Comparison of ENCODE assay signal across 8 cellular contexts in genomic region chr1:167934407-167935251, GRCh38. TPM values are rescaled to one million over a fixed set of nuclear protein-coding genes. Genes with fewer than 3 reads are reported as not detected.
DNase-seq lines count a peak whose midpoint lies in the region; ATAC-seq and TF ChIP-seq lines count a peak whose summit lies in the region.

No MANE protein-coding gene starts in this region.

- H3K4me1 ChIP-seq in cardiac muscle cell (ENCODE audit: low read depth) (peaks cover 15% of the 10 kb centered on the region), prostate gland (replicated peaks) (peaks cover 4% of the 10 kb centered on the region)

- no peak for TF ChIP-seq POLR2A in prostate gland (IDR thresholded peaks at IDR 0.05)

- H3K27ac ChIP-seq in cardiac muscle cell (peak overlapping the region; percentile 91), prostate gland (peak overlapping the region; percentile 95 to 98)

- DNase-seq in cardiac muscle cell (ENCODE audit: low read depth in 1 of 2, low spot score in 1 of 2) (peak; percentile 25 to 48), Right ventricle myocardium superior (no peak), fibroblast of gingiva (ENCODE audit: low read depth) (peak; percentile 50), prostate gland (ENCODE audit: low spot score) (no peak), SK-N-DZ (ENCODE audit: low spot score) (no peak)
- no peak for DNase-seq in activated CD8-positive, alpha-beta memory T cell treated with anti-CD3 and anti-CD28 coated beads, Interleukin-2, amount 50 U/mL, for 4 hours

- H3K4me3 ChIP-seq in cardiac muscle cell (peak overlapping the region; percentile 97), prostate gland (peak overlapping the region; percentile 85 to 90)

- ATAC-seq in Right ventricle myocardium superior (ENCODE audit: poor library complexity) (no peak), SK-N-SH treated with all-trans-retinoic acid at 6 μM for 48 hours (peak; percentile 0; the same call in 2 of the 3 replicates), HG02610 (IDR thresholded peaks at IDR 0.05; ENCODE audit: unreplicated experiment) (no peak)

- H3K27me3 ChIP-seq in cardiac muscle cell (no peaks in the 10 kb centered on the region), prostate gland (replicated peaks; ENCODE audit: insufficient read depth) (no peaks in the 10 kb centered on the region)

- H3K36me3 ChIP-seq in cardiac muscle cell = no peaks in the 10 kb centered on the region
- no peaks in the 10 kb centered on the region for H3K36me3 ChIP-seq in prostate gland

- intact Hi-C loops in Right ventricle myocardium superior (cut with DNase I) = no loop called here
- intact Hi-C loops in prostate gland (cut with DNase I) = loop anchor here (5.0 kb wide), 2 partner anchors 148 to 212 kb away; partner anchors contain the start of gene MPZL1

- WGBS in prostate gland = 8% methylated on average over 4 of the region's 4 CpGs

- H3K9me3 ChIP-seq in cardiac muscle cell (ENCODE audit: low read depth) (no peaks in the 10 kb centered on the region), prostate gland (no peaks in the 10 kb centered on the region)

- TF ChIP-seq CTCF in cardiac muscle cell (IDR thresholded peaks at IDR 0.05; ENCODE audit: low read depth, low read length) = no peak
- TF ChIP-seq CTCF in prostate gland (IDR thresholded peaks at IDR 0.05) = no peak

TF ChIP-seq in SK-N-SH treated with all-trans-retinoic acid at 6 μM for 48 hours, 23 proteins besides CTCF, POLR2A, EP300 and RAD21:
- TF ChIP-seq, protein P1, sequence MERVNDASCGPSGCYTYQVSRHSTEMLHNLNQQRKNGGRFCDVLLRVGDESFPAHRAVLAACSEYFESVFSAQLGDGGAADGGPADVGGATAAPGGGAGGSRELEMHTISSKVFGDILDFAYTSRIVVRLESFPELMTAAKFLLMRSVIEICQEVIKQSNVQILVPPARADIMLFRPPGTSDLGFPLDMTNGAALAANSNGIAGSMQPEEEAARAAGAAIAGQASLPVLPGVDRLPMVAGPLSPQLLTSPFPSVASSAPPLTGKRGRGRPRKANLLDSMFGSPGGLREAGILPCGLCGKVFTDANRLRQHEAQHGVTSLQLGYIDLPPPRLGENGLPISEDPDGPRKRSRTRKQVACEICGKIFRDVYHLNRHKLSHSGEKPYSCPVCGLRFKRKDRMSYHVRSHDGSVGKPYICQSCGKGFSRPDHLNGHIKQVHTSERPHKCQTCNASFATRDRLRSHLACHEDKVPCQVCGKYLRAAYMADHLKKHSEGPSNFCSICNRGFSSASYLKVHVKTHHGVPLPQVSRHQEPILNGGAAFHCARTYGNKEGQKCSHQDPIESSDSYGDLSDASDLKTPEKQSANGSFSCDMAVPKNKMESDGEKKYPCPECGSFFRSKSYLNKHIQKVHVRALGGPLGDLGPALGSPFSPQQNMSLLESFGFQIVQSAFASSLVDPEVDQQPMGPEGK (CRISPR knock-in tag; IDR thresholded peaks at IDR 0.05; ENCODE audit: borderline replicate concordance) = no peak
- no peak for TF ChIP-seq ESRRG (CRISPR knock-in tag; IDR thresholded peaks at IDR 0.05)
- no peak for TF ChIP-seq ARNTL (CRISPR knock-in tag; IDR thresholded peaks at IDR 0.05; ENCODE audit: borderline replicate concordance, low read depth)
- TF ChIP-seq BACH2 (CRISPR knock-in tag; IDR thresholded peaks at IDR 0.05; ENCODE audit: borderline replicate concordance) = no peak
- no peak for TF ChIP-seq GLIS3 (CRISPR knock-in tag; IDR thresholded peaks at IDR 0.05)
- TF ChIP-seq ZNF70 (CRISPR knock-in tag; IDR thresholded peaks at IDR 0.05) = no peak
- no peak for TF ChIP-seq RARB (CRISPR knock-in tag; IDR thresholded peaks at IDR 0.05)
- no peak for TF ChIP-seq POU6F1 (CRISPR knock-in tag; IDR thresholded peaks at IDR 0.05; ENCODE audit: borderline replicate concordance, low read depth)
- TF ChIP-seq ZFP30 (CRISPR knock-in tag; IDR thresholded peaks at IDR 0.05) = no peak
- no peak for TF ChIP-seq PPARA (CRISPR knock-in tag; IDR thresholded peaks at IDR 0.05; ENCODE audit: borderline replicate concordance)
- TF ChIP-seq CSDC2 (CRISPR knock-in tag; IDR thresholded peaks at IDR 0.05) = no peak
- TF ChIP-seq OSR1 (CRISPR knock-in tag; IDR thresholded peaks at IDR 0.05) = no peak
- no peak for TF ChIP-seq ZNF565 (CRISPR knock-in tag; conservative IDR thresholded peaks at IDR 0.05; ENCODE audit: low read depth)
- TF ChIP-seq ISL1 (CRISPR knock-in tag; IDR thresholded peaks at IDR 0.05) = no peak
- no peak for TF ChIP-seq TCF4 (CRISPR knock-in tag; IDR thresholded peaks at IDR 0.05; ENCODE audit: borderline replicate concordance)
- no peak for TF ChIP-seq CSRNP3 (CRISPR knock-in tag; IDR thresholded peaks at IDR 0.05)
- TF ChIP-seq, protein P2, sequence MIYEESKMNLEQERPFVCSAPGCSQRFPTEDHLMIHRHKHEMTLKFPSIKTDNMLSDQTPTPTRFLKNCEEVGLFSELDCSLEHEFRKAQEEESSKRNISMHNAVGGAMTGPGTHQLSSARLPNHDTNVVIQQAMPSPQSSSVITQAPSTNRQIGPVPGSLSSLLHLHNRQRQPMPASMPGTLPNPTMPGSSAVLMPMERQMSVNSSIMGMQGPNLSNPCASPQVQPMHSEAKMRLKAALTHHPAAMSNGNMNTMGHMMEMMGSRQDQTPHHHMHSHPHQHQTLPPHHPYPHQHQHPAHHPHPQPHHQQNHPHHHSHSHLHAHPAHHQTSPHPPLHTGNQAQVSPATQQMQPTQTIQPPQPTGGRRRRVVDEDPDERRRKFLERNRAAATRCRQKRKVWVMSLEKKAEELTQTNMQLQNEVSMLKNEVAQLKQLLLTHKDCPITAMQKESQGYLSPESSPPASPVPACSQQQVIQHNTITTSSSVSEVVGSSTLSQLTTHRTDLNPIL (CRISPR knock-in tag; IDR thresholded peaks at IDR 0.05; ENCODE audit: low read depth) = no peak
- no peak for TF ChIP-seq SNAI2 (CRISPR knock-in tag; IDR thresholded peaks at IDR 0.05)

RNA-seq across cellular contexts. Expression of gene DCAF6, which starts 1.9 kb away (rescaled TPM):
- 50.8 and 52.0 TPM in 2 replicates for total RNA-seq in cardiac muscle cell
- 92.7 and 96.1 TPM in 2 replicates for polyA plus RNA-seq in cardiac muscle cell
- total RNA-seq in Right ventricle myocardium superior = 224 TPM
- total RNA-seq in prostate gland = 100 to 1,000 TPM in 1 of 2 donors, 10 to 100 TPM in 1; 71.4 to 116 TPM
- polyA plus RNA-seq in SK-N-DZ (2014; cell fraction: cytosol; rRNA removed) = 16.8 and 20.4 TPM in 2 replicates
- 12.6 and 18.7 TPM in 2 replicates for polyA plus RNA-seq in SK-N-DZ (2014; cell fraction: nucleus; rRNA removed)

RNA-seq across cellular contexts. Expression of gene MPC2, which starts 2.2 kb away (rescaled TPM):
- total RNA-seq in cardiac muscle cell (56.8 and 69.5 TPM in 2 replicates), Right ventricle myocardium superior (221 TPM), prostate gland (100 to 1,000 TPM in 1 of 2 donors, 10 to 100 TPM in 1; 78.9 to 169 TPM)
- polyA plus RNA-seq in cardiac muscle cell = 231 and 234 TPM in 2 replicates
- polyA plus RNA-seq in SK-N-DZ (2014; cell fraction: cytosol; rRNA removed) = 34.7 and 37.4 TPM in 2 replicates
- polyA plus RNA-seq in SK-N-DZ (2014; cell fraction: nucleus; rRNA removed) = 20.6 and 29.8 TPM in 2 replicates

RNA-seq across cellular contexts. Expression of gene ADCY10, which starts 20.7 kb away (rescaled TPM):
- 0.28 and 0.69 TPM in 2 replicates for total RNA-seq in cardiac muscle cell
- 0.44 and 0.82 TPM in 2 replicates for polyA plus RNA-seq in cardiac muscle cell
- 0.05 TPM for total RNA-seq in Right ventricle myocardium superior
- total RNA-seq in prostate gland = 1 to 10 TPM in 1 of 2 donors, under 1 TPM in 1; 0.05 to 1.4 TPM
- not detected in 2 replicates for polyA plus RNA-seq in SK-N-DZ (2014; cell fraction: cytosol; rRNA removed)
- not detected in 2 replicates for polyA plus RNA-seq in SK-N-DZ (2014; cell fraction: nucleus; rRNA removed)

Comparison
In these comparisons a context has a peak if more than half of its experiments do, and no peak if none do; other contexts are left out.
1. DNase-seq: peak in cardiac muscle cell (2 of 2) and fibroblast of gingiva (single experiment); none in Right ventricle myocardium superior (single experiment), prostate gland (single experiment), activated CD8-positive, alpha-beta memory T cell treated with anti-CD3 and anti-CD28 coated beads, Interleukin-2, amount 50 U/mL, for 4 hours (single experiment) and SK-N-DZ (single experiment).